ENCODE assay signal across 8 cellular contexts in genomic region chr15:83108266-83109219, GRCh38. TPM values are rescaled to one million over a fixed set of nuclear protein-coding genes. Genes with fewer than 3 reads are reported as not detected.
DNase-seq lines count a peak whose midpoint lies in the region; ATAC-seq and TF ChIP-seq lines count a peak whose summit lies in the region.

No MANE protein-coding gene starts in this region.

- peaks cover 34% of the 10 kb centered on the region for H3K27me3 Mint-ChIP-seq in Calu3 (ENCODE audit: unreplicated experiment)
- peaks cover 52% of the 10 kb centered on the region for H3K27me3 Mint-ChIP-seq in WTC11 (ENCODE audit: low read depth)
- H3K27me3 Mint-ChIP-seq in glutamatergic neuron (ENCODE audit: unreplicated experiment) = peaks cover 36% of the 10 kb centered on the region

- intact Hi-C loops in Calu3 (cut with micrococcal nuclease; ENCODE audit: unreplicated experiment) = no loop called here
- intact Hi-C loops in posterior vena cava (cut with DNase I) = no loop called here

- H3K36me3 Mint-ChIP-seq in Calu3 (ENCODE audit: insufficient read depth, unreplicated experiment) = peaks cover 5% of the 10 kb centered on the region
- H3K36me3 Mint-ChIP-seq in WTC11 = no peaks in the 10 kb centered on the region
- H3K36me3 Mint-ChIP-seq in glutamatergic neuron (ENCODE audit: unreplicated experiment) = peaks cover 9% of the 10 kb centered on the region

- peak; percentile 14 for DNase-seq in Calu3
- no peak for DNase-seq in WTC11 (ENCODE audit: low spot score)
- DNase-seq in glutamatergic neuron = no peak
- DNase-seq in posterior vena cava (ENCODE audit: low spot score) = peak; percentile 90
- DNase-seq in NCI-H345 treated with DMSO at 0.1 percent for 48 hours (lab: John Stamatoyannopoulos, UW; ENCODE audit: unreplicated experiment) = no peak
- no peak for DNase-seq in NCI-H774 (lab: John Stamatoyannopoulos, UW)

- H3K4me1 Mint-ChIP-seq in Calu3 (ENCODE audit: low read depth, unreplicated experiment) (peaks cover 11% of the 10 kb centered on the region), WTC11 (peaks cover 9% of the 10 kb centered on the region), glutamatergic neuron (ENCODE audit: low read depth, unreplicated experiment) (peaks cover 7% of the 10 kb centered on the region)

- CTCF ChIA-PET in Calu3 (lab: Charles Lee) = no interaction called here
- CTCF ChIA-PET in WTC11 (lab: Charles Lee) = interaction anchor here (0.9 to 1.2 kb wide), 2 partner anchors 97 to 328 kb away, joined by 3 read pairs; partner anchors contain the start of gene C15orf40

- ATAC-seq in GM19372 (IDR thresholded peaks at IDR 0.05; ENCODE audit: low read depth, unreplicated experiment) (peak; percentile 60), HG03520 (IDR thresholded peaks at IDR 0.05; ENCODE audit: unreplicated experiment) (peak; percentile 61), WTC11 (peak; percentile 16)

- H3K4me3 Mint-ChIP-seq in Calu3 (ENCODE audit: low read depth, unreplicated experiment) (no peak overlapping the region), WTC11 (peak overlapping the region; percentile 66), glutamatergic neuron (ENCODE audit: unreplicated experiment) (peak overlapping the region; percentile 71)

- peaks cover 4% of the 10 kb centered on the region for H3K9me3 Mint-ChIP-seq in Calu3 (ENCODE audit: low read depth, unreplicated experiment)
- peaks cover 10% of the 10 kb centered on the region for H3K9me3 Mint-ChIP-seq in WTC11
- peaks cover 5% of the 10 kb centered on the region for H3K9me3 Mint-ChIP-seq in glutamatergic neuron (ENCODE audit: unreplicated experiment)

- BruUV-seq in Calu3 (replicated peaks; lab: Mats Ljungman, UMichigan) = no TSS peak

- TF ChIP-seq CTCF in Calu3 (IDR thresholded peaks at IDR 0.05; ENCODE audit: unreplicated experiment) (no peak), WTC11 (IDR thresholded peaks at IDR 0.05) (no peak), glutamatergic neuron (IDR thresholded peaks at IDR 0.05; ENCODE audit: partially characterized antibody, unreplicated experiment) (no peak)

- POLR2A ChIA-PET in WTC11 (lab: Charles Lee) = interaction anchor here (0.6 to 1.1 kb wide), 3 partner anchors 20 to 96 kb away, joined by 3 read pairs; no protein-coding TSS in a partner anchor

- H3K27ac Mint-ChIP-seq in Calu3 (ENCODE audit: unreplicated experiment) (no peak overlapping the region), WTC11 (no peak overlapping the region), glutamatergic neuron (ENCODE audit: unreplicated experiment) (peak overlapping the region; percentile 25)

TF ChIP-seq in WTC11, 78 proteins besides CTCF, POLR2A, EP300 and RAD21 (continues in another document):
- no peak for TF ChIP-seq ZNF425 (CRISPR knock-in tag; conservative IDR thresholded peaks at IDR 0.05)
- TF ChIP-seq SP1 (CRISPR knock-in tag; conservative IDR thresholded peaks at IDR 0.05) = no peak
- TF ChIP-seq RELA (CRISPR knock-in tag; IDR thresholded peaks at IDR 0.05; ENCODE audit: borderline replicate concordance) = no peak
- no peak for TF ChIP-seq SMAD3 (CRISPR knock-in tag; IDR thresholded peaks at IDR 0.05; ENCODE audit: borderline replicate concordance)
- no peak for TF ChIP-seq NFE2L1 (CRISPR knock-in tag; IDR thresholded peaks at IDR 0.05)
- no peak for TF ChIP-seq ATF1 (CRISPR knock-in tag; IDR thresholded peaks at IDR 0.05)
- TF ChIP-seq PRDM15 (CRISPR knock-in tag; IDR thresholded peaks at IDR 0.05) = no peak
- no peak for TF ChIP-seq NR1H2 (CRISPR knock-in tag; IDR thresholded peaks at IDR 0.05)
- no peak for TF ChIP-seq FOXP4 (CRISPR knock-in tag; IDR thresholded peaks at IDR 0.05)
- TF ChIP-seq HMGA2 (CRISPR knock-in tag; IDR thresholded peaks at IDR 0.05) = no peak
- TF ChIP-seq CREM (CRISPR knock-in tag; IDR thresholded peaks at IDR 0.05) = no peak
- TF ChIP-seq PREB (CRISPR knock-in tag; IDR thresholded peaks at IDR 0.05; ENCODE audit: borderline replicate concordance) = no peak

RNA-seq across cellular contexts. Expression of gene TM6SF1, which starts 1.1 kb away (rescaled TPM):
- total RNA-seq in Calu3 (2022) (not detected in 2 replicates), WTC11 (2021) (0.48 to 0.79 TPM (median 0.60 TPM) in 3 replicates), glutamatergic neuron (ENCODE audit: unreplicated experiment) (not detected), posterior vena cava (1 to 10 TPM; 6.9 to 8.1 TPM)

RNA-seq across cellular contexts. Expression of gene BTBD1, which starts 41.5 kb away (rescaled TPM):
- total RNA-seq in Calu3 (2022) = 73.2 and 77.3 TPM in 2 replicates
- total RNA-seq in WTC11 (2021) = 34.2 to 39.6 TPM (median 35.6 TPM) in 3 replicates
- 41.9 TPM for total RNA-seq in glutamatergic neuron (ENCODE audit: unreplicated experiment)
- total RNA-seq in posterior vena cava = 10 to 100 TPM; 42.4 TPM

Comparison
In these comparisons a context has a peak if more than half of its experiments do, and no peak if none do; other contexts are left out.
1. DNase-seq: peak in Calu3 (single experiment) and posterior vena cava (single experiment); none in WTC11 (single experiment), glutamatergic neuron (single experiment), NCI-H345 treated with DMSO at 0.1 percent for 48 hours (single experiment) and NCI-H774 (single experiment).
2. Peak in every context shown above with its lines, with median percentiles within 50 percentile points of each other: ATAC-seq.